ENCODE assay signal across 8 cellular contexts in the genomic region with DNA sequence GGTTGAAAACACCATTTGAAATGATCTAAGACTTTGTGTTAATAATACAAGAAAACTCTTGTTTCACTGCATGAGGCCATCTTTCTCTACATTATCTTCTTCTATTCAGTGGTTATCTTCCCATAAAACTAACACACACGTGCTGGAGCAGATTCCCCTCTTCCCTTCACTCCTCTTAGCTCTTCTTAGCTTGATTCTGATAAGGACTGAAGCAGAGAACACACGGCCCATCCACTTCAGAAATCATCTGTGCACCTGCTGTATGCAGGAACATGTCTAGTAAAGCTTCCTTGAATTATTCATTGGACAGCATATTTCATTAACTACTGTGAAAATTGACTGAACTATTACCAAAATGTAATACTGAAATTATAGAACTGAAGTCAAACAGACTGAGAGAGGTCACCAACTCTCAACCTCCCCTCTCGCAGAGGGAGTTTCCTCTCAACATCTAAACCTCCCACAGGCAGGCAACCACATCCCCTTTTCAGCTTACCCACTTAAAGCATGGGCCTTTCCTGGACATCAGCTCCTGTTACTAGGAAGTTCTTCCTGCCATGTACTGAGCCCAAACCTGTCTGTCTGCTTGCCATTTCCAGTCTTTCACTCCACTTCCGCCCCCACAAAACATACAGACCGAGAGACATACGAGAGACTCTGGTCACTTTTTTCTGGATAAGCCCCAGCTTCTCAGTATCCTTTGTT.
DNase-seq lines count a peak whose midpoint lies in the region; ATAC-seq and TF ChIP-seq lines count a peak whose summit lies in the region.

No MANE protein-coding gene starts in this region.

- ATAC-seq in GM18508 (IDR thresholded peaks at IDR 0.05; ENCODE audit: insufficient read depth, unreplicated experiment) (peak; percentile 91), GM21825 (IDR thresholded peaks at IDR 0.05; ENCODE audit: unreplicated experiment) (peak; percentile 96)

- H3K27me3 Mint-ChIP-seq in dendritic cell treated with granulocyte-macrophage colony-stimulating factor and Interleukin-4, amounts not matched to agents 40 ng/mL and 50 ng/mL, for 4 days: peaks cover 11% of the 10 kb centered on the region

- peak overlapping the region; percentile 52 for H3K9ac ChIP-seq in Loucy (ENCODE audit: low read depth, low read length, poor library complexity, severe bottlenecking)

- peak overlapping the region; percentile 85 for H2AFZ ChIP-seq in Loucy (ENCODE audit: low read length)

- no peaks in the 10 kb centered on the region for H3K9me3 ChIP-seq in Loucy (ENCODE audit: insufficient read depth, low read depth, low read length)

- intact Hi-C loops in dendritic cell treated with granulocyte-macrophage colony-stimulating factor and Interleukin-4, amounts not matched to agents 40 ng/mL and 50 ng/mL, for 4 days (cut with micrococcal nuclease): no loop called here

- peak overlapping the region; percentile 55 for H3K27ac Mint-ChIP-seq in dendritic cell treated with granulocyte-macrophage colony-stimulating factor and Interleukin-4, amounts not matched to agents 40 ng/mL and 50 ng/mL, for 4 days

- peaks cover 14% of the 10 kb centered on the region for H3K4me1 Mint-ChIP-seq in dendritic cell treated with granulocyte-macrophage colony-stimulating factor and Interleukin-4, amounts not matched to agents 40 ng/mL and 50 ng/mL, for 4 days (ENCODE audit: low read depth)

- H3K79me2 ChIP-seq in Loucy (ENCODE audit: insufficient read depth, low read length): no peaks in the 10 kb centered on the region

- peak overlapping the region; percentile 53 for H3K4me3 ChIP-seq in Loucy (ENCODE audit: low read length, poor library complexity, severe bottlenecking)

- peaks cover 24% of the 10 kb centered on the region for H3K4me1 ChIP-seq in Loucy (ENCODE audit: insufficient read depth, low read length, poor library complexity, severe bottlenecking)

- H4K20me1 ChIP-seq in Loucy (ENCODE audit: insufficient read depth, low read length, poor library complexity, severe bottlenecking): no peaks in the 10 kb centered on the region

- H3K36me3 Mint-ChIP-seq in dendritic cell treated with granulocyte-macrophage colony-stimulating factor and Interleukin-4, amounts not matched to agents 40 ng/mL and 50 ng/mL, for 4 days (ENCODE audit: low read depth): peaks cover 18% of the 10 kb centered on the region

- no peak overlapping the region for H3K4me3 Mint-ChIP-seq in dendritic cell treated with granulocyte-macrophage colony-stimulating factor and Interleukin-4, amounts not matched to agents 40 ng/mL and 50 ng/mL, for 4 days

- TF ChIP-seq CTCF in Loucy (conservative IDR thresholded peaks at IDR 0.05; ENCODE audit: low read length): no peak

- H3K36me3 ChIP-seq in Loucy (ENCODE audit: insufficient read depth, low read length): no peaks in the 10 kb centered on the region

- H3K9me3 Mint-ChIP-seq in dendritic cell treated with granulocyte-macrophage colony-stimulating factor and Interleukin-4, amounts not matched to agents 40 ng/mL and 50 ng/mL, for 4 days: peaks cover 11% of the 10 kb centered on the region

- no peaks in the 10 kb centered on the region for H3K9me2 ChIP-seq in Loucy (replicated peaks; ENCODE audit: low read depth, low read length)

- no peaks in the 10 kb centered on the region for H3K27me3 ChIP-seq in Loucy (ENCODE audit: insufficient read depth, low read length, poor library complexity, severe bottlenecking)

- peaks cover 4% of the 10 kb centered on the region; the same call in 1 of the 2 replicates for H3F3A ChIP-seq in Loucy (ENCODE audit: low read depth)

- DNase-seq in midbrain (lab: John Stamatoyannopoulos, UW) (no peak), hypothalamus (lab: John Stamatoyannopoulos, UW) (no peak), HPDE6-E6E7 (ENCODE audit: extremely low spot score) (no peak), A172 (ENCODE audit: low spot score) (no peak)

- peak overlapping the region; percentile 75 for H3K4me2 ChIP-seq in Loucy (ENCODE audit: low read depth, low read length, poor library complexity, severe bottlenecking)
